In genomic region chr2:192004188-192004963, GRCh38 we compare ENCODE assay signal across 16 cellular contexts.
DNase-seq lines count a peak whose midpoint lies in the region; ATAC-seq and TF ChIP-seq lines count a peak whose summit lies in the region.
"Had no signal": no experiment of that assay in that cellular context is flagged by ENCODE, and none has a peak within 500 bp of the region (broad histone marks: within the 10 kb centered on the region; RNA-seq: fewer than 3 reads in every experiment).

No MANE protein-coding gene starts in this region.

- no peak overlapping the region for H3K4me3 Mint-ChIP-seq in activated CD8-positive, alpha-beta T cell treated with anti-CD3 and anti-CD28 coated beads, Interleukin-2, amount 10 ng/mL, durations not matched to agents 7 days and 5 days
- H3K4me3 Mint-ChIP-seq: activated B cell treated with CpG ODN at 0.5 μM for 24 hours; neural progenitor cell; stimulated activated naive CD8-positive, alpha-beta T cell treated with anti-CD3 and anti-CD28 coated beads, Interleukin-15, Interleukin-2, amounts not matched to agents 100 ng/mL and 50 ng/mL, for 24 hours had no signal

- POLR2A ChIA-PET in activated CD8-positive, alpha-beta T cell treated with anti-CD3 and anti-CD28 coated beads, Interleukin-2, amount 10 ng/mL, durations not matched to agents 7 days and 5 days (lab: Charles Lee) = no interaction called here

- ATAC-seq in GM19452 (IDR thresholded peaks at IDR 0.05; ENCODE audit: unreplicated experiment) = peak; percentile 69
- peak; percentile 72 for ATAC-seq in HG02840 (IDR thresholded peaks at IDR 0.05; ENCODE audit: low FRiP score, unreplicated experiment)
- peak; percentile 76 for ATAC-seq in HG03520 (IDR thresholded peaks at IDR 0.05; ENCODE audit: unreplicated experiment)
- ATAC-seq in activated CD8-positive, alpha-beta T cell treated with anti-CD3 and anti-CD28 coated beads, Interleukin-2, amount 10 ng/mL, durations not matched to agents 7 days and 5 days = no peak
- ATAC-seq: gastrocnemius medialis, left colon had no signal

- H3K4me1 Mint-ChIP-seq in activated CD8-positive, alpha-beta T cell treated with anti-CD3 and anti-CD28 coated beads, Interleukin-2, amount 10 ng/mL, durations not matched to agents 7 days and 5 days (ENCODE audit: low read depth) = no peaks in the 10 kb centered on the region
- H3K4me1 Mint-ChIP-seq: activated B cell treated with CpG ODN at 0.5 μM for 24 hours had no signal

- peaks cover 8% of the 10 kb centered on the region for H3K27me3 Mint-ChIP-seq in activated CD8-positive, alpha-beta T cell treated with anti-CD3 and anti-CD28 coated beads, Interleukin-2, amount 10 ng/mL, durations not matched to agents 7 days and 5 days (ENCODE audit: low read depth)
- H3K27me3 Mint-ChIP-seq: activated B cell treated with CpG ODN at 0.5 μM for 24 hours had no signal

- DNase-seq in GM13977 (ENCODE audit: low spot score) = peak; percentile 17
- no peak for DNase-seq in SW480 (ENCODE audit: low spot score)
- DNase-seq in activated CD8-positive, alpha-beta T cell treated with anti-CD3 and anti-CD28 coated beads, Interleukin-2, amount 10 ng/mL, durations not matched to agents 7 days and 5 days = no peak
- no peak for DNase-seq in ecto neural progenitor cell (ENCODE audit: low spot score)
- DNase-seq in KG1 (lab: John Stamatoyannopoulos, UW) = no peak
- DNase-seq: activated B cell treated with CpG ODN at 0.5 μM for 24 hours; activated naive CD4-positive, alpha-beta T cell; gastrocnemius medialis; left colon; NCI-H2081 treated with DMSO at 0.1 percent for 48 hours; Peyer's patch had no signal

- CTCF ChIA-PET in activated CD8-positive, alpha-beta T cell treated with anti-CD3 and anti-CD28 coated beads, Interleukin-2, amount 10 ng/mL, durations not matched to agents 7 days and 5 days (lab: Charles Lee) = no interaction called here

- H3K9me3 Mint-ChIP-seq in activated CD8-positive, alpha-beta T cell treated with anti-CD3 and anti-CD28 coated beads, Interleukin-2, amount 10 ng/mL, durations not matched to agents 7 days and 5 days (ENCODE audit: insufficient read depth) = no peaks in the 10 kb centered on the region
- H3K9me3 Mint-ChIP-seq: activated B cell treated with CpG ODN at 0.5 μM for 24 hours; neural progenitor cell; stimulated activated naive CD8-positive, alpha-beta T cell treated with anti-CD3 and anti-CD28 coated beads, Interleukin-15, Interleukin-2, amounts not matched to agents 100 ng/mL and 50 ng/mL, for 24 hours had no signal

- in situ Hi-C loops in GM13977 (cut with MboI; ENCODE audit: low pct_unique_long_range_greater_than_20kb, low sequenced_read_pairs, unreplicated experiment) = no loop called here

- no peak for TF ChIP-seq CTCF in GM13977 (IDR thresholded peaks at IDR 0.05; ENCODE audit: extremely low read depth, insufficient read depth, missing control alignments)

- H3K27ac Mint-ChIP-seq in activated CD8-positive, alpha-beta T cell treated with anti-CD3 and anti-CD28 coated beads, Interleukin-2, amount 10 ng/mL, durations not matched to agents 7 days and 5 days = no peak overlapping the region
- H3K27ac Mint-ChIP-seq: activated B cell treated with CpG ODN at 0.5 μM for 24 hours; neural progenitor cell; stimulated activated naive CD8-positive, alpha-beta T cell treated with anti-CD3 and anti-CD28 coated beads, Interleukin-15, Interleukin-2, amounts not matched to agents 100 ng/mL and 50 ng/mL, for 24 hours had no signal

- H3K36me3 Mint-ChIP-seq in activated CD8-positive, alpha-beta T cell treated with anti-CD3 and anti-CD28 coated beads, Interleukin-2, amount 10 ng/mL, durations not matched to agents 7 days and 5 days (ENCODE audit: low read depth) = no peaks in the 10 kb centered on the region
- H3K36me3 Mint-ChIP-seq: neural progenitor cell had no signal
